In genomic region chr12:120266180-120266535, GRCh38 we compare ENCODE assay signal across 1 cellular context.
TF ChIP-seq lines count a peak whose summit lies in the region.

No MANE protein-coding gene starts in this region.

TF ChIP-seq in K562, 482 proteins besides CTCF, POLR2A, EP300 and RAD21:
- TF ChIP-seq NR2C2 (CRISPR knock-in tag; IDR thresholded peaks at IDR 0.05) (no peak), NR2C2 (tag; IDR thresholded peaks at IDR 0.05) (peak; percentile 22; the same call in 1 of the 2 replicates), MAX (CRISPR knock-in tag; IDR thresholded peaks at IDR 0.05) (peak; percentile 10; the same call in 1 of the 2 replicates), HDAC2 (IDR thresholded peaks at IDR 0.05) (0 out of 2 replicates have a peak, but pooled peaks have one; percentile 11), ZNF318 (IDR thresholded peaks at IDR 0.05; ENCODE audit: borderline replicate concordance in 1 of 2, low read depth in 1 of 2) (0 out of 4 replicates have a peak, but pooled peaks of 1 of the 2 experiments have one; percentile 21), ATF1 (CRISPR knock-in tag; IDR thresholded peaks at IDR 0.05) (no peak), ATF1 (tag; IDR thresholded peaks at IDR 0.05) (0 out of 2 replicates have a peak, but pooled peaks have one; percentile 7), ZNF639 (CRISPR knock-in tag; conservative IDR thresholded peaks at IDR 0.05 in 1 of 2, IDR thresholded peaks at IDR 0.05 in 1 of 2) (no peak), ETV6 (IDR thresholded peaks at IDR 0.05; ENCODE audit: borderline replicate concordance in 1 of 2, low read depth in 2 of 2, low read length in 1 of 2) (no peak), ETV6 (CRISPR knock-in tag; IDR thresholded peaks at IDR 0.05; ENCODE audit: borderline replicate concordance) (0 out of 2 replicates have a peak, but pooled peaks have one; percentile 3), MCM2 (IDR thresholded peaks at IDR 0.05; ENCODE audit: low read depth) (no peak), ID3 (CRISPR knock-in tag; IDR thresholded peaks at IDR 0.05) (no peak), ID3 (tag; IDR thresholded peaks at IDR 0.05) (0 out of 2 replicates have a peak, but pooled peaks have one; percentile 21), FOXP4 (CRISPR knock-in tag; IDR thresholded peaks at IDR 0.05; ENCODE audit: borderline replicate concordance) (0 out of 2 replicates have a peak, but pooled peaks have one; percentile 38), FOSL1 (tag; conservative IDR thresholded peaks at IDR 0.05) (0 out of 2 replicates have a peak, but pooled peaks have one; percentile 40), NFIC (IDR thresholded peaks at IDR 0.05) (peak; percentile 11; the same call in 1 of the 2 replicates), TEAD4 (IDR thresholded peaks at IDR 0.05; ENCODE audit: low read length) (no peak), TEAD4 (CRISPR knock-in tag; IDR thresholded peaks at IDR 0.05; ENCODE audit: borderline replicate concordance) (no peak), MNT (conservative IDR thresholded peaks at IDR 0.05) (0 out of 4 replicates have a peak, but pooled peaks of 1 of the 2 experiments have one; percentile 8), FOXJ3 (CRISPR knock-in tag; IDR thresholded peaks at IDR 0.05) (no peak)
